In the genomic region with DNA sequence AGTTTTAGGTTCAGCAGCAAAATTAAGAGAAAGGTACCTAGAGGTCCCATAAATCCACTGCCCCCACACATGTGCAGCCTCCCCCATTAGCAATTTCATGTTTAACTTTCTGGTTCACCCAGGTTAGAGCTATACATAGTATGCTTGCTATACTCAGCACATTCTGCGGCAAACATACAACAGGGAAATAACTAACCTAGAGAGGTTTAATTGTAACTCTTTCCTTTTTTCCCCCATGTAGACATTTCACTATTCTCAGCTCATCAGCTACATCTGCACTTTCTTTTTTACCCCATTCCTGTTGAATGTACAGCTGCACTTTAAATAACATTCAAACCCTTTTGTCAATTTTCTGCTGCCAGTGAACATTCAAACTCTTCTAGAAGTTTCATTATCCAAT, we compare ENCODE assay signal across 3 cellular contexts.
TF ChIP-seq lines count a peak whose summit lies in the region.

No MANE protein-coding gene starts in this region.

TF ChIP-seq in HCT116, 20 proteins besides CTCF, POLR2A, EP300 and RAD21:
- TF ChIP-seq, protein P1, sequence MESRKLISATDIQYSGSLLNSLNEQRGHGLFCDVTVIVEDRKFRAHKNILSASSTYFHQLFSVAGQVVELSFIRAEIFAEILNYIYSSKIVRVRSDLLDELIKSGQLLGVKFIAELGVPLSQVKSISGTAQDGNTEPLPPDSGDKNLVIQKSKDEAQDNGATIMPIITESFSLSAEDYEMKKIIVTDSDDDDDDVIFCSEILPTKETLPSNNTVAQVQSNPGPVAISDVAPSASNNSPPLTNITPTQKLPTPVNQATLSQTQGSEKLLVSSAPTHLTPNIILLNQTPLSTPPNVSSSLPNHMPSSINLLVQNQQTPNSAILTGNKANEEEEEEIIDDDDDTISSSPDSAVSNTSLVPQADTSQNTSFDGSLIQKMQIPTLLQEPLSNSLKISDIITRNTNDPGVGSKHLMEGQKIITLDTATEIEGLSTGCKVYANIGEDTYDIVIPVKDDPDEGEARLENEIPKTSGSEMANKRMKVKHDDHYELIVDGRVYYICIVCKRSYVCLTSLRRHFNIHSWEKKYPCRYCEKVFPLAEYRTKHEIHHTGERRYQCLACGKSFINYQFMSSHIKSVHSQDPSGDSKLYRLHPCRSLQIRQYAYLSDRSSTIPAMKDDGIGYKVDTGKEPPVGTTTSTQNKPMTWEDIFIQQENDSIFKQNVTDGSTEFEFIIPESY (IDR thresholded peaks at IDR 0.05; ENCODE audit: extremely low read depth, insufficient replicate concordance, low read length): no peak
- TF ChIP-seq, protein P2, sequence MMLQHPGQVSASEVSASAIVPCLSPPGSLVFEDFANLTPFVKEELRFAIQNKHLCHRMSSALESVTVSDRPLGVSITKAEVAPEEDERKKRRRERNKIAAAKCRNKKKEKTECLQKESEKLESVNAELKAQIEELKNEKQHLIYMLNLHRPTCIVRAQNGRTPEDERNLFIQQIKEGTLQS (IDR thresholded peaks at IDR 0.05): no peak
- no peak for TF ChIP-seq CBX3 (IDR thresholded peaks at IDR 0.05; ENCODE audit: low read depth)

TF ChIP-seq in WTC11, 78 proteins besides CTCF, POLR2A, EP300 and RAD21:
- TF ChIP-seq NR1H2 (CRISPR knock-in tag; IDR thresholded peaks at IDR 0.05) (no peak), PRRX2 (CRISPR knock-in tag; IDR thresholded peaks at IDR 0.05) (no peak), FOXJ3 (CRISPR knock-in tag; IDR thresholded peaks at IDR 0.05; ENCODE audit: borderline replicate concordance) (no peak), SOX15 (CRISPR knock-in tag; IDR thresholded peaks at IDR 0.05) (no peak), TCF7 (CRISPR knock-in tag; IDR thresholded peaks at IDR 0.05; ENCODE audit: low read depth) (no peak)
- TF ChIP-seq, protein P3, sequence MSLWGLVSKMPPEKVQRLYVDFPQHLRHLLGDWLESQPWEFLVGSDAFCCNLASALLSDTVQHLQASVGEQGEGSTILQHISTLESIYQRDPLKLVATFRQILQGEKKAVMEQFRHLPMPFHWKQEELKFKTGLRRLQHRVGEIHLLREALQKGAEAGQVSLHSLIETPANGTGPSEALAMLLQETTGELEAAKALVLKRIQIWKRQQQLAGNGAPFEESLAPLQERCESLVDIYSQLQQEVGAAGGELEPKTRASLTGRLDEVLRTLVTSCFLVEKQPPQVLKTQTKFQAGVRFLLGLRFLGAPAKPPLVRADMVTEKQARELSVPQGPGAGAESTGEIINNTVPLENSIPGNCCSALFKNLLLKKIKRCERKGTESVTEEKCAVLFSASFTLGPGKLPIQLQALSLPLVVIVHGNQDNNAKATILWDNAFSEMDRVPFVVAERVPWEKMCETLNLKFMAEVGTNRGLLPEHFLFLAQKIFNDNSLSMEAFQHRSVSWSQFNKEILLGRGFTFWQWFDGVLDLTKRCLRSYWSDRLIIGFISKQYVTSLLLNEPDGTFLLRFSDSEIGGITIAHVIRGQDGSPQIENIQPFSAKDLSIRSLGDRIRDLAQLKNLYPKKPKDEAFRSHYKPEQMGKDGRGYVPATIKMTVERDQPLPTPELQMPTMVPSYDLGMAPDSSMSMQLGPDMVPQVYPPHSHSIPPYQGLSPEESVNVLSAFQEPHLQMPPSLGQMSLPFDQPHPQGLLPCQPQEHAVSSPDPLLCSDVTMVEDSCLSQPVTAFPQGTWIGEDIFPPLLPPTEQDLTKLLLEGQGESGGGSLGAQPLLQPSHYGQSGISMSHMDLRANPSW (CRISPR knock-in tag; conservative IDR thresholded peaks at IDR 0.05; ENCODE audit: low read depth): no peak
- TF ChIP-seq, protein P4, sequence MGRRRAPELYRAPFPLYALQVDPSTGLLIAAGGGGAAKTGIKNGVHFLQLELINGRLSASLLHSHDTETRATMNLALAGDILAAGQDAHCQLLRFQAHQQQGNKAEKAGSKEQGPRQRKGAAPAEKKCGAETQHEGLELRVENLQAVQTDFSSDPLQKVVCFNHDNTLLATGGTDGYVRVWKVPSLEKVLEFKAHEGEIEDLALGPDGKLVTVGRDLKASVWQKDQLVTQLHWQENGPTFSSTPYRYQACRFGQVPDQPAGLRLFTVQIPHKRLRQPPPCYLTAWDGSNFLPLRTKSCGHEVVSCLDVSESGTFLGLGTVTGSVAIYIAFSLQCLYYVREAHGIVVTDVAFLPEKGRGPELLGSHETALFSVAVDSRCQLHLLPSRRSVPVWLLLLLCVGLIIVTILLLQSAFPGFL (CRISPR knock-in tag; IDR thresholded peaks at IDR 0.05; ENCODE audit: borderline replicate concordance): no peak
- TF ChIP-seq, protein P5, sequence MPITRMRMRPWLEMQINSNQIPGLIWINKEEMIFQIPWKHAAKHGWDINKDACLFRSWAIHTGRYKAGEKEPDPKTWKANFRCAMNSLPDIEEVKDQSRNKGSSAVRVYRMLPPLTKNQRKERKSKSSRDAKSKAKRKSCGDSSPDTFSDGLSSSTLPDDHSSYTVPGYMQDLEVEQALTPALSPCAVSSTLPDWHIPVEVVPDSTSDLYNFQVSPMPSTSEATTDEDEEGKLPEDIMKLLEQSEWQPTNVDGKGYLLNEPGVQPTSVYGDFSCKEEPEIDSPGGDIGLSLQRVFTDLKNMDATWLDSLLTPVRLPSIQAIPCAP (CRISPR knock-in tag; IDR thresholded peaks at IDR 0.05): no peak

TF ChIP-seq in GM12878, 131 proteins besides CTCF, POLR2A, EP300 and RAD21:
- TF ChIP-seq ETV6 (conservative IDR thresholded peaks at IDR 0.05 in 1 of 2, IDR thresholded peaks at IDR 0.05 in 1 of 2; ENCODE audit: borderline replicate concordance in 1 of 2, low read depth in 1 of 2) (no peak), BMI1 (IDR thresholded peaks at IDR 0.05; ENCODE audit: borderline replicate concordance) (no peak), HCFC1 (IDR thresholded peaks at IDR 0.05; ENCODE audit: low read length) (no peak), CHD4 (IDR thresholded peaks at IDR 0.05) (no peak), SPI1 (IDR thresholded peaks at IDR 0.05; ENCODE audit: borderline replicate concordance, insufficient read depth, low read depth, low read length) (no peak)
- TF ChIP-seq, protein P6, sequence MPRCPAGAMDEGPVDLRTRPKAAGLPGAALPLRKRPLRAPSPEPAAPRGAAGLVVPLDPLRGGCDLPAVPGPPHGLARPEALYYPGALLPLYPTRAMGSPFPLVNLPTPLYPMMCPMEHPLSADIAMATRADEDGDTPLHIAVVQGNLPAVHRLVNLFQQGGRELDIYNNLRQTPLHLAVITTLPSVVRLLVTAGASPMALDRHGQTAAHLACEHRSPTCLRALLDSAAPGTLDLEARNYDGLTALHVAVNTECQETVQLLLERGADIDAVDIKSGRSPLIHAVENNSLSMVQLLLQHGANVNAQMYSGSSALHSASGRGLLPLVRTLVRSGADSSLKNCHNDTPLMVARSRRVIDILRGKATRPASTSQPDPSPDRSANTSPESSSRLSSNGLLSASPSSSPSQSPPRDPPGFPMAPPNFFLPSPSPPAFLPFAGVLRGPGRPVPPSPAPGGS (IDR thresholded peaks at IDR 0.05; ENCODE audit: borderline replicate concordance, insufficient read depth, low read depth, low read length, poor library complexity, severe bottlenecking): no peak
